Comparison of ENCODE assay signal across 1 cellular context in the genomic region with DNA sequence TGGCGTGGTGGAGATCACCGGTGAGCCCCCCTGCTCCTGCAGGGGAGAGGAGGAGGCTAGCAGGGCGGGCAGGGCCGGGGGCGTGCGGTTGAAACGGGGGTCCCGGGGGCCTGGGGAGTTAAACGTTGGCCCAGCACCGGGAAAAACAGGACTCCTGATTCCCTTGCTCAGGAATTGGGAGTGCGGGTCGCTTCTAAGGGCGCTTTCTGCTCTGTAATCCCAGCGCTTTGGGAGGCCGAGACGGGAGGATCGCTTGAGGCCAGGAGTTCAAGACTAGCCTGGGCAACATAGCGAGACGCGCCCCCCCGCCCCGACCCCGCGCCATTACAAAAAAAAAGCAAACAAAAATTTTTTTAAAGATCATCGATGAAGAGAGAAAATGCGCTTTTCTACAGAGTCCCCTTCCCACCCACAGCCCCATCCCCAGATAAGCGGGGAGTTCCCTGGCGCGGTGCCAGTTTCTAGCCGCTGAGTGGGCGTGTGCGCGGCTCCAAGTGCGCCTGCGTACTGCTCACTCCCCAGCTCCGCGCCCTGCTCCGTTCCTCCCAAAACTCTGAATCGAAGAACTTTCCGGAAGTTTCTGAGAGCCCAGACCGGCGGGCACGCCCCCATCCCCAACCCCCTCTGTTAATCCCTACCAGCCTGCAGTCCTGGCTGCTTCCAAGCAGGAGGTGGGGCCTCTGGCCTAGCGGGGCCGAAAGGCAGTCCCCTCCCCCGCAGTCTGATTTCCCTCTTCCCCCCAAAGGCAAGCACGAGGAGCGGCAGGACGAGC.
TF ChIP-seq lines count a peak whose summit lies in the region.

No MANE protein-coding gene starts in this region.

TF ChIP-seq in WTC11, 78 proteins besides CTCF, POLR2A, EP300 and RAD21 (continued from another document and continues in another):
- TF ChIP-seq, protein P1, sequence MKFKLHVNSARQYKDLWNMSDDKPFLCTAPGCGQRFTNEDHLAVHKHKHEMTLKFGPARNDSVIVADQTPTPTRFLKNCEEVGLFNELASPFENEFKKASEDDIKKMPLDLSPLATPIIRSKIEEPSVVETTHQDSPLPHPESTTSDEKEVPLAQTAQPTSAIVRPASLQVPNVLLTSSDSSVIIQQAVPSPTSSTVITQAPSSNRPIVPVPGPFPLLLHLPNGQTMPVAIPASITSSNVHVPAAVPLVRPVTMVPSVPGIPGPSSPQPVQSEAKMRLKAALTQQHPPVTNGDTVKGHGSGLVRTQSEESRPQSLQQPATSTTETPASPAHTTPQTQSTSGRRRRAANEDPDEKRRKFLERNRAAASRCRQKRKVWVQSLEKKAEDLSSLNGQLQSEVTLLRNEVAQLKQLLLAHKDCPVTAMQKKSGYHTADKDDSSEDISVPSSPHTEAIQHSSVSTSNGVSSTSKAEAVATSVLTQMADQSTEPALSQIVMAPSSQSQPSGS (CRISPR knock-in tag; IDR thresholded peaks at IDR 0.05; ENCODE audit: borderline replicate concordance, low read depth): 0 out of 2 replicates have a peak, but pooled peaks have one; percentile 57
- TF ChIP-seq ELF4 (CRISPR knock-in tag; IDR thresholded peaks at IDR 0.05; ENCODE audit: low read depth): no peak
- no peak for TF ChIP-seq HMGA2 (CRISPR knock-in tag; IDR thresholded peaks at IDR 0.05)
- TF ChIP-seq NFATC4 (CRISPR knock-in tag; IDR thresholded peaks at IDR 0.05): no peak
- TF ChIP-seq IRF2 (CRISPR knock-in tag; IDR thresholded peaks at IDR 0.05; ENCODE audit: borderline replicate concordance, low read depth): 0 out of 2 replicates have a peak, but pooled peaks have one; percentile 24
- no peak for TF ChIP-seq ESRRA (CRISPR knock-in tag; IDR thresholded peaks at IDR 0.05; ENCODE audit: borderline replicate concordance)
- TF ChIP-seq FOXJ3 (CRISPR knock-in tag; IDR thresholded peaks at IDR 0.05; ENCODE audit: borderline replicate concordance): no peak
- TF ChIP-seq CREB1 (CRISPR knock-in tag; IDR thresholded peaks at IDR 0.05): no peak
- TF ChIP-seq ZNF416 (CRISPR knock-in tag; IDR thresholded peaks at IDR 0.05): no peak
- TF ChIP-seq, protein P2, sequence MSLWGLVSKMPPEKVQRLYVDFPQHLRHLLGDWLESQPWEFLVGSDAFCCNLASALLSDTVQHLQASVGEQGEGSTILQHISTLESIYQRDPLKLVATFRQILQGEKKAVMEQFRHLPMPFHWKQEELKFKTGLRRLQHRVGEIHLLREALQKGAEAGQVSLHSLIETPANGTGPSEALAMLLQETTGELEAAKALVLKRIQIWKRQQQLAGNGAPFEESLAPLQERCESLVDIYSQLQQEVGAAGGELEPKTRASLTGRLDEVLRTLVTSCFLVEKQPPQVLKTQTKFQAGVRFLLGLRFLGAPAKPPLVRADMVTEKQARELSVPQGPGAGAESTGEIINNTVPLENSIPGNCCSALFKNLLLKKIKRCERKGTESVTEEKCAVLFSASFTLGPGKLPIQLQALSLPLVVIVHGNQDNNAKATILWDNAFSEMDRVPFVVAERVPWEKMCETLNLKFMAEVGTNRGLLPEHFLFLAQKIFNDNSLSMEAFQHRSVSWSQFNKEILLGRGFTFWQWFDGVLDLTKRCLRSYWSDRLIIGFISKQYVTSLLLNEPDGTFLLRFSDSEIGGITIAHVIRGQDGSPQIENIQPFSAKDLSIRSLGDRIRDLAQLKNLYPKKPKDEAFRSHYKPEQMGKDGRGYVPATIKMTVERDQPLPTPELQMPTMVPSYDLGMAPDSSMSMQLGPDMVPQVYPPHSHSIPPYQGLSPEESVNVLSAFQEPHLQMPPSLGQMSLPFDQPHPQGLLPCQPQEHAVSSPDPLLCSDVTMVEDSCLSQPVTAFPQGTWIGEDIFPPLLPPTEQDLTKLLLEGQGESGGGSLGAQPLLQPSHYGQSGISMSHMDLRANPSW (CRISPR knock-in tag; conservative IDR thresholded peaks at IDR 0.05; ENCODE audit: low read depth): no peak
- TF ChIP-seq, protein P3, sequence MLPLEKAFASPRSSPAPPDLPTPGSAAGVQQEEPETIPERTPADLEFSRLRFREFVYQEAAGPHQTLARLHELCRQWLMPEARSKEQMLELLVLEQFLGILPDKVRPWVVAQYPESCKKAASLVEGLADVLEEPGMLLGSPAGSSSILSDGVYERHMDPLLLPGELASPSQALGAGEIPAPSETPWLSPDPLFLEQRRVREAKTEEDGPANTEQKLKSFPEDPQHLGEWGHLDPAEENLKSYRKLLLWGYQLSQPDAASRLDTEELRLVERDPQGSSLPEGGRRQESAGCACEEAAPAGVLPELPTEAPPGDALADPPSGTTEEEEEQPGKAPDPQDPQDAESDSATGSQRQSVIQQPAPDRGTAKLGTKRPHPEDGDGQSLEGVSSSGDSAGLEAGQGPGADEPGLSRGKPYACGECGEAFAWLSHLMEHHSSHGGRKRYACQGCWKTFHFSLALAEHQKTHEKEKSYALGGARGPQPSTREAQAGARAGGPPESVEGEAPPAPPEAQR (CRISPR knock-in tag; IDR thresholded peaks at IDR 0.05): no peak
- TF ChIP-seq GRHL2 (CRISPR knock-in tag; IDR thresholded peaks at IDR 0.05; ENCODE audit: insufficient replicate concordance, severe bottlenecking): no peak
- no peak for TF ChIP-seq SOX15 (CRISPR knock-in tag; IDR thresholded peaks at IDR 0.05)
- TF ChIP-seq, protein P4, sequence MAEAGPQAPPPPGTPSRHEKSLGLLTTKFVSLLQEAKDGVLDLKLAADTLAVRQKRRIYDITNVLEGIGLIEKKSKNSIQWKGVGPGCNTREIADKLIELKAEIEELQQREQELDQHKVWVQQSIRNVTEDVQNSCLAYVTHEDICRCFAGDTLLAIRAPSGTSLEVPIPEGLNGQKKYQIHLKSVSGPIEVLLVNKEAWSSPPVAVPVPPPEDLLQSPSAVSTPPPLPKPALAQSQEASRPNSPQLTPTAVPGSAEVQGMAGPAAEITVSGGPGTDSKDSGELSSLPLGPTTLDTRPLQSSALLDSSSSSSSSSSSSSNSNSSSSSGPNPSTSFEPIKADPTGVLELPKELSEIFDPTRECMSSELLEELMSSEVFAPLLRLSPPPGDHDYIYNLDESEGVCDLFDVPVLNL (CRISPR knock-in tag; IDR thresholded peaks at IDR 0.05; ENCODE audit: borderline replicate concordance, low read depth): no peak
- TF ChIP-seq, protein P5, sequence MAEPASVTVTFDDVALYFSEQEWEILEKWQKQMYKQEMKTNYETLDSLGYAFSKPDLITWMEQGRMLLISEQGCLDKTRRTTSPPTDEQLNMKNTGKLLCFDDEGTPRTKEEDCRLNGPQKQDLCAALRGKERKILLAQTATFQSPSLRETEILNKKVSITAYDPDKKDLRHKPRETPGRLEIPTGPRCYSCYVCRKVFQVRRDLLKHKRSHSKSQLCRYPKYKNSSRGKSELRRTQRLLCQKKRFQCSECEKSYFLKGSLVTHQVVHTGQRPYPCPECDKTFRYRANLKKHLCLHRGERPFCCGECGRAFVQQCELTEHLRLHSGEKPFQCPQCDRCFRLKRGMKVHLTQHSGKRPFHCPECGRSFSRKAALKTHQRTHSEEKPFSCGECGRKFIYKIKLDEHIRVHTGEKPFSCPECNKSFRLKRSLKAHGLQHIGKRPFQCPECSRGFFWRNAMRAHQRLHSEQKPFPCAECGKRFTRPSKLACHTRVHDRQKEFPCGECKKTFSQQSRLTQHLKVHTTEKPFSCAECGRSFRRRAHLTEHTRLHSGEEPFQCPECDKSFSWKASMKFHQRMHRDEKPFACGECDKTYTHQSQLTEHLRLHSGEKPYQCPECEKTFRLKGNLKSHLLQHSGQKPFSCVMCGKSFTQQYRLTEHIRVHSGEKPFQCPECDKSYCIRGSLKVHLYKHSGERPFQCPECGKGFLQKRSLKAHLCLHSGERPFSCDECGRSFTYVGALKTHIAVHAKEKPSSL (CRISPR knock-in tag; conservative IDR thresholded peaks at IDR 0.05): no peak
- TF ChIP-seq JAZF1 (CRISPR knock-in tag; IDR thresholded peaks at IDR 0.05): no peak
- TF ChIP-seq ETV6 (CRISPR knock-in tag; IDR thresholded peaks at IDR 0.05): peak; percentile 95
- TF ChIP-seq FOXP1 (CRISPR knock-in tag; IDR thresholded peaks at IDR 0.05; ENCODE audit: borderline replicate concordance): no peak; the same call in 1 of the 2 replicates
- no peak for TF ChIP-seq MXD4 (CRISPR knock-in tag; IDR thresholded peaks at IDR 0.05; ENCODE audit: borderline replicate concordance)
- TF ChIP-seq TEAD1 (CRISPR knock-in tag; IDR thresholded peaks at IDR 0.05): peak; percentile 87; the same call in 1 of the 2 replicates
- TF ChIP-seq JUN (CRISPR knock-in tag; IDR thresholded peaks at IDR 0.05): no peak
- no peak for TF ChIP-seq OVOL2 (CRISPR knock-in tag; IDR thresholded peaks at IDR 0.05; ENCODE audit: borderline replicate concordance)
- TF ChIP-seq CREM (CRISPR knock-in tag; IDR thresholded peaks at IDR 0.05): no peak; the same call in 1 of the 2 replicates
- TF ChIP-seq GTF2I (CRISPR knock-in tag; conservative IDR thresholded peaks at IDR 0.05): peak; percentile 75; the same call in 1 of the 2 replicates
- TF ChIP-seq SMAD4 (CRISPR knock-in tag; IDR thresholded peaks at IDR 0.05): no peak
- TF ChIP-seq, protein P6, sequence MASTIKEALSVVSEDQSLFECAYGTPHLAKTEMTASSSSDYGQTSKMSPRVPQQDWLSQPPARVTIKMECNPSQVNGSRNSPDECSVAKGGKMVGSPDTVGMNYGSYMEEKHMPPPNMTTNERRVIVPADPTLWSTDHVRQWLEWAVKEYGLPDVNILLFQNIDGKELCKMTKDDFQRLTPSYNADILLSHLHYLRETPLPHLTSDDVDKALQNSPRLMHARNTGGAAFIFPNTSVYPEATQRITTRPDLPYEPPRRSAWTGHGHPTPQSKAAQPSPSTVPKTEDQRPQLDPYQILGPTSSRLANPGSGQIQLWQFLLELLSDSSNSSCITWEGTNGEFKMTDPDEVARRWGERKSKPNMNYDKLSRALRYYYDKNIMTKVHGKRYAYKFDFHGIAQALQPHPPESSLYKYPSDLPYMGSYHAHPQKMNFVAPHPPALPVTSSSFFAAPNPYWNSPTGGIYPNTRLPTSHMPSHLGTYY (CRISPR knock-in tag; IDR thresholded peaks at IDR 0.05): no peak
- TF ChIP-seq, protein P7, sequence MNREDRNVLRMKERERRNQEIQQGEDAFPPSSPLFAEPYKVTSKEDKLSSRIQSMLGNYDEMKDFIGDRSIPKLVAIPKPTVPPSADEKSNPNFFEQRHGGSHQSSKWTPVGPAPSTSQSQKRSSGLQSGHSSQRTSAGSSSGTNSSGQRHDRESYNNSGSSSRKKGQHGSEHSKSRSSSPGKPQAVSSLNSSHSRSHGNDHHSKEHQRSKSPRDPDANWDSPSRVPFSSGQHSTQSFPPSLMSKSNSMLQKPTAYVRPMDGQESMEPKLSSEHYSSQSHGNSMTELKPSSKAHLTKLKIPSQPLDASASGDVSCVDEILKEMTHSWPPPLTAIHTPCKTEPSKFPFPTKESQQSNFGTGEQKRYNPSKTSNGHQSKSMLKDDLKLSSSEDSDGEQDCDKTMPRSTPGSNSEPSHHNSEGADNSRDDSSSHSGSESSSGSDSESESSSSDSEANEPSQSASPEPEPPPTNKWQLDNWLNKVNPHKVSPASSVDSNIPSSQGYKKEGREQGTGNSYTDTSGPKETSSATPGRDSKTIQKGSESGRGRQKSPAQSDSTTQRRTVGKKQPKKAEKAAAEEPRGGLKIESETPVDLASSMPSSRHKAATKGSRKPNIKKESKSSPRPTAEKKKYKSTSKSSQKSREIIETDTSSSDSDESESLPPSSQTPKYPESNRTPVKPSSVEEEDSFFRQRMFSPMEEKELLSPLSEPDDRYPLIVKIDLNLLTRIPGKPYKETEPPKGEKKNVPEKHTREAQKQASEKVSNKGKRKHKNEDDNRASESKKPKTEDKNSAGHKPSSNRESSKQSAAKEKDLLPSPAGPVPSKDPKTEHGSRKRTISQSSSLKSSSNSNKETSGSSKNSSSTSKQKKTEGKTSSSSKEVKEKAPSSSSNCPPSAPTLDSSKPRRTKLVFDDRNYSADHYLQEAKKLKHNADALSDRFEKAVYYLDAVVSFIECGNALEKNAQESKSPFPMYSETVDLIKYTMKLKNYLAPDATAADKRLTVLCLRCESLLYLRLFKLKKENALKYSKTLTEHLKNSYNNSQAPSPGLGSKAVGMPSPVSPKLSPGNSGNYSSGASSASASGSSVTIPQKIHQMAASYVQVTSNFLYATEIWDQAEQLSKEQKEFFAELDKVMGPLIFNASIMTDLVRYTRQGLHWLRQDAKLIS (CRISPR knock-in tag; IDR thresholded peaks at IDR 0.05; ENCODE audit: borderline replicate concordance): no peak
- TF ChIP-seq, protein P8, sequence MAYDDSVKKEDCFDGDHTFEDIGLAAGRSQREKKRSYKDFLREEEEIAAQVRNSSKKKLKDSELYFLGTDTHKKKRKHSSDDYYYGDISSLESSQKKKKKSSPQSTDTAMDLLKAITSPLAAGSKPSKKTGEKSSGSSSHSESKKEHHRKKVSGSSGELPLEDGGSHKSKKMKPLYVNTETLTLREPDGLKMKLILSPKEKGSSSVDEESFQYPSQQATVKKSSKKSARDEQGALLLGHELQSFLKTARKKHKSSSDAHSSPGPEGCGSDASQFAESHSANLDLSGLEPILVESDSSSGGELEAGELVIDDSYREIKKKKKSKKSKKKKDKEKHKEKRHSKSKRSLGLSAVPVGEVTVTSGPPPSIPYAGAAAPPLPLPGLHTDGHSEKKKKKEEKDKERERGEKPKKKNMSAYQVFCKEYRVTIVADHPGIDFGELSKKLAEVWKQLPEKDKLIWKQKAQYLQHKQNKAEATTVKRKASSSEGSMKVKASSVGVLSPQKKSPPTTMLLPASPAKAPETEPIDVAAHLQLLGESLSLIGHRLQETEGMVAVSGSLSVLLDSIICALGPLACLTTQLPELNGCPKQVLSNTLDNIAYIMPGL (CRISPR knock-in tag; IDR thresholded peaks at IDR 0.05): no peak
- no peak for TF ChIP-seq ZNF138 (CRISPR knock-in tag; conservative IDR thresholded peaks at IDR 0.05)
- peak; percentile 73; the same call in 1 of the 2 replicates for TF ChIP-seq MYBL2 (CRISPR knock-in tag; IDR thresholded peaks at IDR 0.05)
- peak; percentile 71 for TF ChIP-seq SP1 (CRISPR knock-in tag; conservative IDR thresholded peaks at IDR 0.05)
- TF ChIP-seq, protein P9, sequence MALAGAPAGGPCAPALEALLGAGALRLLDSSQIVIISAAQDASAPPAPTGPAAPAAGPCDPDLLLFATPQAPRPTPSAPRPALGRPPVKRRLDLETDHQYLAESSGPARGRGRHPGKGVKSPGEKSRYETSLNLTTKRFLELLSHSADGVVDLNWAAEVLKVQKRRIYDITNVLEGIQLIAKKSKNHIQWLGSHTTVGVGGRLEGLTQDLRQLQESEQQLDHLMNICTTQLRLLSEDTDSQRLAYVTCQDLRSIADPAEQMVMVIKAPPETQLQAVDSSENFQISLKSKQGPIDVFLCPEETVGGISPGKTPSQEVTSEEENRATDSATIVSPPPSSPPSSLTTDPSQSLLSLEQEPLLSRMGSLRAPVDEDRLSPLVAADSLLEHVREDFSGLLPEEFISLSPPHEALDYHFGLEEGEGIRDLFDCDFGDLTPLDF (CRISPR knock-in tag; IDR thresholded peaks at IDR 0.05): no peak
- TF ChIP-seq, protein P10, sequence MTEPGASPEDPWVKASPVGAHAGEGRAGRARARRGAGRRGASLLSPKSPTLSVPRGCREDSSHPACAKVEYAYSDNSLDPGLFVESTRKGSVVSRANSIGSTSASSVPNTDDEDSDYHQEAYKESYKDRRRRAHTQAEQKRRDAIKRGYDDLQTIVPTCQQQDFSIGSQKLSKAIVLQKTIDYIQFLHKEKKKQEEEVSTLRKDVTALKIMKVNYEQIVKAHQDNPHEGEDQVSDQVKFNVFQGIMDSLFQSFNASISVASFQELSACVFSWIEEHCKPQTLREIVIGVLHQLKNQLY (CRISPR knock-in tag; IDR thresholded peaks at IDR 0.05): no peak
- TF ChIP-seq, protein P11, sequence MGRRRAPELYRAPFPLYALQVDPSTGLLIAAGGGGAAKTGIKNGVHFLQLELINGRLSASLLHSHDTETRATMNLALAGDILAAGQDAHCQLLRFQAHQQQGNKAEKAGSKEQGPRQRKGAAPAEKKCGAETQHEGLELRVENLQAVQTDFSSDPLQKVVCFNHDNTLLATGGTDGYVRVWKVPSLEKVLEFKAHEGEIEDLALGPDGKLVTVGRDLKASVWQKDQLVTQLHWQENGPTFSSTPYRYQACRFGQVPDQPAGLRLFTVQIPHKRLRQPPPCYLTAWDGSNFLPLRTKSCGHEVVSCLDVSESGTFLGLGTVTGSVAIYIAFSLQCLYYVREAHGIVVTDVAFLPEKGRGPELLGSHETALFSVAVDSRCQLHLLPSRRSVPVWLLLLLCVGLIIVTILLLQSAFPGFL (CRISPR knock-in tag; IDR thresholded peaks at IDR 0.05; ENCODE audit: borderline replicate concordance): no peak
